ENCODE assay signal across 20 cellular contexts in the genomic region with DNA sequence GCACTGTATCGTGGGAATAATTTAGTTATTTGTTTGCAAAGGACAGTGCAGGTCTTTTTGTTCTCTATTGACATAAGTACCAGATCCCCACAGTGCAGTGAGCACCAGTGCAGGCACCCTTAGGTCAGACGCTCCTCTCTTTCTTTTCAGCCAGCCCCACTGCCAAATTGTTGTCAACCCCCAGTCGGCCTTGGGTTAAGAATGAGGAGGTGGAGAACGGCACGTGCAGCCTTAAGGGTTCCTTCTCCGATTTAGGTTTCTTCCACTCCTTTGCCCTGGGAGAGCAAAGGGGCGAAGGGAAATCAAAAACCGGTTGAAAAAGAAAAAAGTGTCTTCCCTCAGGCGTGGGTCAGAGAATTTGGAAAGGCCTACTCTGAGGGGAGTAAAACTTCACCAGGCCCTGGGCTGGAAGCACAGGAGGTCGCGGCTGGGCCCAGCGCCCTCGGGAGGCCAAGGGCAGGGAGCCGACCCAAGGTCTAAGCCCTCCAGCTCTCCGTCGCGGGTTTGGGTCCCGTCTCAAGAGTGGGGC. TPM values are rescaled to one million over a fixed set of nuclear protein-coding genes. Genes with fewer than 3 reads are reported as not detected.
A peak's percentile ranks its signal among the peaks of the same experiment; 100 is the strongest.
DNase-seq lines count a peak whose midpoint lies in the region; ATAC-seq and TF ChIP-seq lines count a peak whose summit lies in the region.
"Had no signal": no experiment of that assay in that cellular context is flagged by ENCODE, and none has a peak within 500 bp of the region (broad histone marks: within the 10 kb centered on the region; RNA-seq: fewer than 3 reads in every experiment).

No MANE protein-coding gene starts in this region.

- H3K4me1 ChIP-seq in GM23338 (ENCODE audit: insufficient read depth) (peaks cover 40% of the 10 kb centered on the region), prostate gland (replicated peaks) (no peaks in the 10 kb centered on the region), sigmoid colon (peaks cover 0 to 47% (median 40%) of the 10 kb centered on the region in 4 donors), upper lobe of left lung (peaks cover 26 to 47% (median 46%) of the 10 kb centered on the region in 4 donors)

- ATAC-seq in GM23338 = no peak
- ATAC-seq in HG02763 (IDR thresholded peaks at IDR 0.05; ENCODE audit: unreplicated experiment) = no peak
- ATAC-seq in upper lobe of left lung (ENCODE audit: low FRiP score in 2 of 2) = no peak
- ATAC-seq: left colon had no signal

- peak overlapping the region; percentile 74 for H3K4me3 Mint-ChIP-seq in GM23338
- H3K4me3 Mint-ChIP-seq: activated naive CD8-positive, alpha-beta T cell treated with anti-CD3 and anti-CD28 coated beads, Interleukin-2, amount 10 ng/mL, durations not matched to agents 7 days and 5 days; IgD-negative memory B cell had no signal

- no peaks in the 10 kb centered on the region for H3K9me3 ChIP-seq in prostate gland
- no peaks in the 10 kb centered on the region for H3K9me3 ChIP-seq in sigmoid colon
- H3K9me3 ChIP-seq in upper lobe of left lung = no peaks in the 10 kb centered on the region
- H3K9me3 ChIP-seq: neutrophil had no signal

- H4K20me1 ChIP-seq in GM23338 (replicated peaks; ENCODE audit: insufficient read depth) = peaks cover 20% of the 10 kb centered on the region

- no peaks in the 10 kb centered on the region for H3K36me3 ChIP-seq in GM23338 (ENCODE audit: insufficient read depth)
- H3K36me3 ChIP-seq in prostate gland = no peaks in the 10 kb centered on the region
- H3K36me3 ChIP-seq in sigmoid colon = no peaks in the 10 kb centered on the region
- no peaks in the 10 kb centered on the region for H3K36me3 ChIP-seq in upper lobe of left lung
- H3K36me3 ChIP-seq: brain microvascular endothelial cell, neutrophil had no signal

- H3F3A ChIP-seq in GM23338 (replicated peaks; ENCODE audit: low read depth) = peaks cover 21% of the 10 kb centered on the region

- no peak overlapping the region for H3K27ac Mint-ChIP-seq in GM23338
- H3K27ac Mint-ChIP-seq: activated naive CD8-positive, alpha-beta T cell treated with anti-CD3 and anti-CD28 coated beads, Interleukin-2, amount 10 ng/mL, durations not matched to agents 7 days and 5 days; activated T-helper 2 cell treated with anti-CD3 and anti-CD28 coated beads, Interferon-gamma antibody, Interleukin-2, Interleukin-4, amounts not matched to agents 10 μg/mL and 5 μg/mL and 100 μg/mL, durations not matched to agents 14 hours and 24 hours and 36 hours; IgD-negative memory B cell had no signal

- peaks cover 34% of the 10 kb centered on the region for H3K4me1 Mint-ChIP-seq in GM23338

- H3K27ac ChIP-seq in GM23338 (ENCODE audit: low read depth) (no peak overlapping the region), prostate gland (peak overlapping the region; percentile 44 to 90), sigmoid colon (no peak overlapping the region), upper lobe of left lung (no peak overlapping the region)
- H3K27ac ChIP-seq: brain microvascular endothelial cell, neutrophil had no signal

- H3K27me3 ChIP-seq in GM23338 (ENCODE audit: insufficient read depth) (peaks cover 96% of the 10 kb centered on the region), prostate gland (replicated peaks; ENCODE audit: insufficient read depth) (no peaks in the 10 kb centered on the region), sigmoid colon (peaks cover 58 to 100% (median 75%) of the 10 kb centered on the region in 3 donors), upper lobe of left lung (peaks cover 0 to 60% (median 37%) of the 10 kb centered on the region in 4 donors)

- H3K79me2 ChIP-seq in GM23338 (replicated peaks; ENCODE audit: insufficient read depth) = no peaks in the 10 kb centered on the region

- H3K36me3 Mint-ChIP-seq in GM23338 (ENCODE audit: low read depth) = no peaks in the 10 kb centered on the region
- H3K36me3 Mint-ChIP-seq: IgD-negative memory B cell had no signal

- TF ChIP-seq EP300 in sigmoid colon (IDR thresholded peaks at IDR 0.05) = no peak
- no peak for TF ChIP-seq EP300 in upper lobe of left lung (IDR thresholded peaks at IDR 0.05)

- peak overlapping the region; percentile 90 for H2AFZ ChIP-seq in GM23338

- TF ChIP-seq CTCF in GM23338 (conservative IDR thresholded peaks at IDR 0.05; ENCODE audit: low read depth in 2 of 2) (no peak; a peak in 1 of 4 replicates), prostate gland (IDR thresholded peaks at IDR 0.05) (no peak), sigmoid colon (IDR thresholded peaks at IDR 0.05) (no peak), upper lobe of left lung (IDR thresholded peaks at IDR 0.05) (no peak)

- DNase-seq in GM23338 (ENCODE audit: low spot score) (peak; percentile 50), NCI-H748 (lab: John Stamatoyannopoulos, UW; ENCODE audit: unreplicated experiment) (peak; percentile 48), fibroblast of peridontal ligament (ENCODE audit: extremely low read depth) (peak; percentile 59), prostate gland (ENCODE audit: low spot score) (no peak), sigmoid colon (no peak), upper lobe of left lung (no peak)
- DNase-seq: activated naive CD8-positive, alpha-beta T cell treated with anti-CD3 and anti-CD28 coated beads, Interleukin-2, amount 10 ng/mL, durations not matched to agents 7 days and 5 days; brain microvascular endothelial cell; foreskin melanocyte; left colon; midbrain; NCI-H1694 treated with DMSO at 0.1 percent for 48 hours; NCI-H2227 treated with DMSO at 0.1 percent for 48 hours; SW 1271 had no signal

- no peak for TF ChIP-seq POLR2A in prostate gland (IDR thresholded peaks at IDR 0.05)
- TF ChIP-seq POLR2A in sigmoid colon (IDR thresholded peaks at IDR 0.05) = no peak
- TF ChIP-seq POLR2A in upper lobe of left lung (IDR thresholded peaks at IDR 0.05) = no peak

- 46% methylated on average over 18 of the region's 18 CpGs for WGBS in prostate gland
- 33 to 74% methylated on average over 18 of the region's 18 CpGs for WGBS in sigmoid colon, 2 donors
- 26% methylated on average over 13 to 15 of the region's 18 CpGs for WGBS in upper lobe of left lung, 2 donors

- no peaks in the 10 kb centered on the region for H3K9me2 ChIP-seq in GM23338 (ENCODE audit: insufficient read depth)

- H3K4me3 ChIP-seq in GM23338 (peak overlapping the region; percentile 60), prostate gland (peak overlapping the region; percentile 2 to 53), sigmoid colon (no peak overlapping the region), upper lobe of left lung (no peak overlapping the region)

- H3K27me3 Mint-ChIP-seq in GM23338 (ENCODE audit: insufficient read depth, low read depth, poor library complexity) = peaks cover 75% of the 10 kb centered on the region

- H3K4me2 ChIP-seq in GM23338 = peak overlapping the region; percentile 84

- intact Hi-C loops in prostate gland (cut with DNase I) = no loop called here
- intact Hi-C loops in sigmoid colon (cut with DNase I) = no loop called here

- no peaks in the 10 kb centered on the region; the same call in 2 of the 3 replicates for H3K9me3 Mint-ChIP-seq in GM23338
- H3K9me3 Mint-ChIP-seq: activated T-helper 2 cell treated with anti-CD3 and anti-CD28 coated beads, Interferon-gamma antibody, Interleukin-2, Interleukin-4, amounts not matched to agents 10 μg/mL and 5 μg/mL and 100 μg/mL, durations not matched to agents 14 hours and 24 hours and 36 hours had no signal

TF ChIP-seq in GM23338, 12 proteins besides CTCF, POLR2A, EP300 and RAD21:
- TF ChIP-seq ZNF114 (CRISPR knock-in tag; IDR thresholded peaks at IDR 0.05) (no peak), EZH2 (IDR thresholded peaks at IDR 0.05; ENCODE audit: low read depth, unreplicated experiment) (peak; percentile 81), JUNB (IDR thresholded peaks at IDR 0.05; ENCODE audit: unreplicated experiment) (no peak)
TF ChIP-seq in GM23338: peak in this region for 1.

RNA-seq across cellular contexts. Expression of gene PAX9, which starts 4.3 kb away (rescaled TPM):
- total RNA-seq in GM23338 (2014; rRNA removed; shearing (Covaris generic)) = not detected in 2 replicates
- polyA plus RNA-seq in GM23338 (2016; fragmentation: Nextera tagmentation; extraction: Ambion mirVana) (0.37 and 0.74 TPM in 2 replicates), sigmoid colon (under 1 TPM in 2 of 3 donors, not detected in 1; under 0.01 to 0.07 TPM)
- total RNA-seq in prostate gland (10 to 100 TPM in 1 of 2 donors, 1 to 10 TPM in 1; 4.9 to 11.1 TPM), sigmoid colon (1 to 10 TPM in 2 of 4 donors, under 1 TPM in 1, not detected in 1; 0.28 to 1.2 (median 1.1) TPM), upper lobe of left lung (10 to 100 TPM in 2 of 6 donors, 1 to 10 TPM in 3, under 1 TPM in 1; 0.83 to 12.7 (median 4.7) TPM)
- total RNA-seq: activated naive CD8-positive, alpha-beta T cell treated with anti-CD3 and anti-CD28 coated beads, Interleukin-2, amount 10 ng/mL, durations not matched to agents 7 days and 5 days; activated T-helper 2 cell treated with anti-CD3 and anti-CD28 coated beads, Interferon-gamma antibody, Interleukin-2, Interleukin-4, amounts not matched to agents 10 μg/mL and 5 μg/mL and 100 μg/mL, durations not matched to agents 14 hours and 24 hours and 36 hours; G401; temporal lobe had no signal
- polyA plus RNA-seq: IgD-negative memory B cell had no signal

Comparison
In these comparisons a context has a peak if more than half of its experiments do, and no peak if none do; other contexts are left out.
1. DNase-seq: peak in GM23338 (single experiment), NCI-H748 (single experiment) and fibroblast of peridontal ligament (single experiment); none in prostate gland (single experiment), sigmoid colon (single experiment) and upper lobe of left lung (0 of 2).
2. H3K27ac ChIP-seq: peak in prostate gland (2 of 2); none in GM23338 (single experiment), sigmoid colon (0 of 4) and upper lobe of left lung (0 of 4).
3. H3K4me3 ChIP-seq: peak in GM23338 (single experiment) and prostate gland (2 of 2); none in sigmoid colon (0 of 4) and upper lobe of left lung (0 of 4).